12 cellular contexts compared by ENCODE assay signal in the genomic region with DNA sequence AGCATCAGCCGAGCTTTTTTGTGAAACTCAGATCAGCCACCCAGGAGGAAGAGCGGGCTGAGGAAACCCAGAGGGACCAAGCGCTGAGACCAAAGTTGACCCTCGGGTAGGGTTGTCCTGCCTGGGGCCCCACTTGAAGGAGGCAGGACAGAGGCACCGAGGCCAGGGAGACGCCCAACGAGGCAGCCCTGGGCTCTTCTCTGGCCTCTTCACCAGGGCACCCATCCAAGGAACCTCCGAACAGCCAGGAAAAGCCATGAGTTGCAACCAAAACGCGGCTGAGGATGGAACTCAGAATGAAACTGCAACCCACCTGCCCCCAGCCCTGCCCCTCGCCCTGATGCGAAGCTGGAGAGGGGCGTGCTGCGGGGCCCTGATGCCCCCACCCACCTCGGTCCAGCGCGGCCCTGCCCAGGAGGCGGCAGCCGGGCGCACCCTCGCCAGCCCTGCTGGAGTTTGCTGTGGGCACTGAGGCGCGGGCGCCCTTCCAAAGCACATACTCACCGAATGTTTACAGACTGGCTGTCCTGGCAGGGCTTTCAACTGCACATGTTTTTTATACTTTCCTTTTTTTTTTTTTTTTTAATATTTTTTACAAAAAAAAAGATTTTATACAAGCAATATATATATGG. TPM values are rescaled to one million over a fixed set of nuclear protein-coding genes. Genes with fewer than 3 reads are reported as not detected.
A peak's percentile ranks its signal among the peaks of the same experiment; 100 is the strongest.
DNase-seq lines count a peak whose midpoint lies in the region; ATAC-seq and TF ChIP-seq lines count a peak whose summit lies in the region.
"Had no signal": no experiment of that assay in that cellular context is flagged by ENCODE, and none has a peak within 500 bp of the region (broad histone marks: within the 10 kb centered on the region; RNA-seq: fewer than 3 reads in every experiment).

No MANE protein-coding gene starts in this region.

- H3K27ac ChIP-seq in C4-2B: peak overlapping the region; percentile 55
- no peak overlapping the region for H3K27ac ChIP-seq in osteoblast (ENCODE audit: low read depth, low read length)

- no peak overlapping the region for H3K4me3 ChIP-seq in osteoblast (ENCODE audit: insufficient read depth, low read length)

- in situ Hi-C loops in KBM-7 (cut with MboI; ENCODE audit: low pct_unique_long_range_greater_than_20kb, low sequenced_read_pairs): no loop called here

- H3K9me3 ChIP-seq in osteoblast (ENCODE audit: low read depth, low read length): no peaks in the 10 kb centered on the region

- ATAC-seq in GM19455 (IDR thresholded peaks at IDR 0.05; ENCODE audit: unreplicated experiment) (no peak), GM21367 (IDR thresholded peaks at IDR 0.05; ENCODE audit: unreplicated experiment) (no peak)

- DNase-seq in NCI-H1105 treated with DMSO at 0.1 percent for 48 hours (lab: John Stamatoyannopoulos, UW): peak; percentile 49
- peak; percentile 42 for DNase-seq in cerebellar cortex (ENCODE audit: low spot score)
- DNase-seq in osteoblast (ENCODE audit: insufficient read length, low spot score, missing footprints): peak; percentile 6
- no peak for DNase-seq in KBM-7
- no peak for DNase-seq in activated CD4-positive, alpha-beta T cell treated with anti-CD3 and anti-CD28 coated beads, Interleukin-2, amount 50 U/mL, for 4 hours
- DNase-seq: effector CD4-positive, alpha-beta T cell; GDM1; mesendoderm; NCI-H187 had no signal

- peaks cover 39% of the 10 kb centered on the region for H3K36me3 ChIP-seq in osteoblast (ENCODE audit: insufficient read depth, low read length)

- no peak for TF ChIP-seq CTCF in C4-2B (conservative IDR thresholded peaks at IDR 0.05)
- TF ChIP-seq CTCF in osteoblast (IDR thresholded peaks at IDR 0.05; ENCODE audit: extremely low read depth, low read depth, low read length): no peak

- no peak overlapping the region for H3K4me2 ChIP-seq in osteoblast (ENCODE audit: insufficient read depth, low read length)

- no peaks in the 10 kb centered on the region for H3K4me1 ChIP-seq in osteoblast (ENCODE audit: insufficient read depth, low read length)

- H3K27me3 ChIP-seq in osteoblast (ENCODE audit: insufficient read depth, low read length): no peaks in the 10 kb centered on the region

- no peak overlapping the region for H2AFZ ChIP-seq in osteoblast (ENCODE audit: low read length)

- no peaks in the 10 kb centered on the region for H3K79me2 ChIP-seq in osteoblast (ENCODE audit: insufficient read depth, low read length)

- H4K20me1 ChIP-seq in osteoblast (ENCODE audit: insufficient read depth, low read length): no peaks in the 10 kb centered on the region

RNA-seq across cellular contexts. Expression of a gene that starts 41.9 kb away (rescaled TPM):
- total RNA-seq in osteoblast: 70.7 and 77.1 TPM in 2 replicates

RNA-seq across cellular contexts. Expression of a gene that starts 52.5 kb away (rescaled TPM):
- total RNA-seq in osteoblast: 0.59 and 0.72 TPM in 2 replicates

Comparison
In these comparisons a context has a peak if more than half of its experiments do, and no peak if none do; other contexts are left out.
1. DNase-seq: peak in NCI-H1105 treated with DMSO at 0.1 percent for 48 hours (single experiment), cerebellar cortex (single experiment) and osteoblast (single experiment); none in KBM-7 (single experiment) and activated CD4-positive, alpha-beta T cell treated with anti-CD3 and anti-CD28 coated beads, Interleukin-2, amount 50 U/mL, for 4 hours (0 of 2).